ENCODE assay signal across 13 cellular contexts in genomic region chr6:139472341-139473038, GRCh38.
DNase-seq lines count a peak whose midpoint lies in the region; ATAC-seq and TF ChIP-seq lines count a peak whose summit lies in the region.
"Had no signal": no experiment of that assay in that cellular context is flagged by ENCODE, and none has a peak within 500 bp of the region (broad histone marks: within the 10 kb centered on the region; RNA-seq: fewer than 3 reads in every experiment).

No MANE protein-coding gene starts in this region.

- no peaks in the 10 kb centered on the region for H3K79me2 ChIP-seq in MM.1S (ENCODE audit: low read length)

- no peak for TF ChIP-seq CTCF in testis (IDR thresholded peaks at IDR 0.05)
- no peak for TF ChIP-seq CTCF in MM.1S (IDR thresholded peaks at IDR 0.05; ENCODE audit: low read length)

- H3F3A ChIP-seq in MM.1S (ENCODE audit: insufficient read depth, low read length): no peaks in the 10 kb centered on the region

- H3K4me3 ChIP-seq in muscle layer of colon (ENCODE audit: low read depth in 1 of 2, low read length in 2 of 2) (peak overlapping the region in 1 of 2 donors; percentile 35), testis (no peak overlapping the region), MM.1S (ENCODE audit: low read length) (no peak overlapping the region)
- H3K4me3 ChIP-seq: SJCRH30 had no signal

- 80 to 88% methylated on average over 12 of the region's 12 CpGs for WGBS in testis, 2 donors

- peak; percentile 70 for DNase-seq in MV-4-11 (lab: John Stamatoyannopoulos, UW)
- DNase-seq in erythroblast (lab: John Stamatoyannopoulos, UW): peak; percentile 38 to 43
- DNase-seq in testis: no peak
- DNase-seq in MM.1S: no peak
- DNase-seq in activated naive CD8-positive, alpha-beta T cell treated with anti-CD3 and anti-CD28 coated beads, Interleukin-2, amount 50 U/mL, for 24 hours: no peak
- DNase-seq: activated effector memory CD4-positive, alpha-beta T cell treated with Interleukin-2 at 50 U/mL for 16 hours; Caco-2; cortex of kidney; stimulated activated CD4-positive, alpha-beta T cell treated with anti-CD3 and anti-CD28 coated beads, Interleukin-4, amount 100 ng/mL, for 4 hours had no signal

- no peak overlapping the region for H3K4me3 Mint-ChIP-seq in activated naive CD8-positive, alpha-beta T cell treated with anti-CD3 and anti-CD28 coated beads, Interleukin-2, amount 50 U/mL, for 24 hours

- H3K4me1 ChIP-seq in muscle layer of colon (ENCODE audit: insufficient read depth, low read length) (peaks cover 31% of the 10 kb centered on the region), testis (peaks cover 21% of the 10 kb centered on the region), MM.1S (ENCODE audit: low read length) (no peaks in the 10 kb centered on the region)

- no peak overlapping the region for H3K4me2 ChIP-seq in MM.1S (ENCODE audit: low read depth, low read length)

- no peaks in the 10 kb centered on the region for H3K36me3 Mint-ChIP-seq in activated naive CD8-positive, alpha-beta T cell treated with anti-CD3 and anti-CD28 coated beads, Interleukin-2, amount 50 U/mL, for 24 hours (ENCODE audit: low read depth)

- H3K36me3 ChIP-seq in muscle layer of colon (ENCODE audit: insufficient read depth, low read length): no peaks in the 10 kb centered on the region
- H3K36me3 ChIP-seq in testis (ENCODE audit: low read depth, missing control alignments): no peaks in the 10 kb centered on the region
- no peaks in the 10 kb centered on the region for H3K36me3 ChIP-seq in MM.1S (replicated peaks; ENCODE audit: insufficient read depth, low read length)
- H3K36me3 ChIP-seq: SJCRH30 had no signal

- no peaks in the 10 kb centered on the region for H3K9me2 ChIP-seq in MM.1S (replicated peaks; ENCODE audit: insufficient read depth, low read length)

- no peaks in the 10 kb centered on the region for H3K27me3 ChIP-seq in muscle layer of colon (ENCODE audit: control insufficient read depth in 1 of 2, insufficient read depth in 2 of 2, low read length in 2 of 2)
- no peaks in the 10 kb centered on the region for H3K27me3 ChIP-seq in testis
- H3K27me3 ChIP-seq in MM.1S (replicated peaks; ENCODE audit: insufficient read depth, low read length): no peaks in the 10 kb centered on the region
- H3K27me3 ChIP-seq: SJCRH30 had no signal

- no peak for ATAC-seq in activated naive CD8-positive, alpha-beta T cell treated with anti-CD3 and anti-CD28 coated beads, Interleukin-2, amount 50 U/mL, for 24 hours
- no peak for ATAC-seq in HG02678 (IDR thresholded peaks at IDR 0.05; ENCODE audit: unreplicated experiment)
- no peak for ATAC-seq in GM21447 (IDR thresholded peaks at IDR 0.05; ENCODE audit: unreplicated experiment)

- H3K27ac ChIP-seq in muscle layer of colon (ENCODE audit: low read depth, low read length) (peak overlapping the region; percentile 73), testis (peak overlapping the region; percentile 6 to 70), MM.1S (ENCODE audit: low read length) (no peak overlapping the region)
- H3K27ac ChIP-seq: SJCRH30 had no signal

- no peaks in the 10 kb centered on the region for H3K9me3 ChIP-seq in muscle layer of colon (ENCODE audit: low read length)
- H3K9me3 ChIP-seq in testis: no peaks in the 10 kb centered on the region
- no peaks in the 10 kb centered on the region for H3K9me3 ChIP-seq in MM.1S (replicated peaks; ENCODE audit: insufficient read depth, low read length)
- H3K9me3 ChIP-seq: Caco-2, SJCRH30 had no signal

- H2AFZ ChIP-seq in MM.1S (ENCODE audit: low read length): no peak overlapping the region

- H3K9me3 Mint-ChIP-seq in activated naive CD8-positive, alpha-beta T cell treated with anti-CD3 and anti-CD28 coated beads, Interleukin-2, amount 50 U/mL, for 24 hours: no peaks in the 10 kb centered on the region

- no peaks in the 10 kb centered on the region for H3K4me1 Mint-ChIP-seq in activated naive CD8-positive, alpha-beta T cell treated with anti-CD3 and anti-CD28 coated beads, Interleukin-2, amount 50 U/mL, for 24 hours

- no peak overlapping the region for H3K27ac Mint-ChIP-seq in activated naive CD8-positive, alpha-beta T cell treated with anti-CD3 and anti-CD28 coated beads, Interleukin-2, amount 50 U/mL, for 24 hours

- H4K20me1 ChIP-seq in MM.1S (ENCODE audit: insufficient read depth, low read length): no peaks in the 10 kb centered on the region

- H3K27me3 Mint-ChIP-seq in activated naive CD8-positive, alpha-beta T cell treated with anti-CD3 and anti-CD28 coated beads, Interleukin-2, amount 50 U/mL, for 24 hours: no peaks in the 10 kb centered on the region

- H3K9ac ChIP-seq in muscle layer of colon (ENCODE audit: low read length) (no peak overlapping the region), MM.1S (ENCODE audit: low read length) (no peak overlapping the region)

- TF ChIP-seq POLR2A in erythroblast (IDR thresholded peaks at IDR 0.05; ENCODE audit: low read length) (no peak), testis (IDR thresholded peaks at IDR 0.05) (no peak)

- intact Hi-C loops in testis (cut with DNase I; ENCODE audit: low total_unique reads): no loop called here

Comparison
In these comparisons a context has a peak if more than half of its experiments do, and no peak if none do; other contexts are left out.
1. DNase-seq: peak in MV-4-11 (single experiment) and erythroblast (2 of 2); none in testis (single experiment), MM.1S (single experiment) and activated naive CD8-positive, alpha-beta T cell treated with anti-CD3 and anti-CD28 coated beads, Interleukin-2, amount 50 U/mL, for 24 hours (single experiment).